Comparison of ENCODE assay signal across 8 cellular contexts in genomic region chr7:26199301-26200112, GRCh38. TPM values are rescaled to one million over a fixed set of nuclear protein-coding genes. Genes with fewer than 3 reads are reported as not detected.
DNase-seq lines count a peak whose midpoint lies in the region; ATAC-seq, FAIRE-seq and TF ChIP-seq lines count a peak whose summit lies in the region.

No MANE protein-coding gene starts in this region.

- ATAC-seq in pancreas, result peak; percentile 12 to 26 (median 19)
- ATAC-seq in HG02759 (IDR thresholded peaks at IDR 0.05; ENCODE audit: unreplicated experiment), result no peak

- CTCF ChIA-PET in activated naive CD4-positive, alpha-beta T cell treated with anti-CD3 and anti-CD28 coated beads for 36 hours (lab: Charles Lee), result interaction anchor here (0.6 to 3.0 kb wide), 5 partner anchors 8 to 307 kb away, joined by 3 to 20 read pairs (median 4); no protein-coding TSS in a partner anchor

- peak; percentile 16 to 38 for TF ChIP-seq POLR2A in tibial nerve (IDR thresholded peaks at IDR 0.05)

- peak overlapping the region; percentile 100 for H3K4me3 Mint-ChIP-seq in activated naive CD4-positive, alpha-beta T cell treated with anti-CD3 and anti-CD28 coated beads for 36 hours

- H3K9me3 ChIP-seq in pancreas, result no peaks in the 10 kb centered on the region
- H3K9me3 ChIP-seq in tibial nerve, result no peaks in the 10 kb centered on the region

- H3K4me1 ChIP-seq in pancreas (peaks cover 24 to 35% (median 31%) of the 10 kb centered on the region in 3 donors), tibial nerve (peaks cover 0 to 54% (median 53%) of the 10 kb centered on the region in 4 donors)

- H3K27ac ChIP-seq in pancreas (peak overlapping the region; percentile 94 to 100 (median 98)), tibial nerve (peak overlapping the region; percentile 98 to 100 (median 100))

- H3K36me3 Mint-ChIP-seq in activated naive CD4-positive, alpha-beta T cell treated with anti-CD3 and anti-CD28 coated beads for 36 hours (ENCODE audit: low read depth), result peaks cover 77% of the 10 kb centered on the region

- H3K27me3 ChIP-seq in pancreas (no peaks in the 10 kb centered on the region), tibial nerve (no peaks in the 10 kb centered on the region)

- 0% methylated on average over 36 to 37 of the region's 37 CpGs for WGBS in pancreas, 2 donors
- 0% methylated on average over 36 to 37 of the region's 37 CpGs for WGBS in tibial nerve, 2 donors

- no peaks in the 10 kb centered on the region for H3K27me3 Mint-ChIP-seq in activated naive CD4-positive, alpha-beta T cell treated with anti-CD3 and anti-CD28 coated beads for 36 hours (ENCODE audit: low read depth)

- FAIRE-seq in pancreas (lab: Jason Lieb, UNC), result no peak

- no peak for TF ChIP-seq CTCF in pancreas (IDR thresholded peaks at IDR 0.05)
- TF ChIP-seq CTCF in tibial nerve (IDR thresholded peaks at IDR 0.05), result no peak

- peak overlapping the region; percentile 100 for H3K27ac Mint-ChIP-seq in activated naive CD4-positive, alpha-beta T cell treated with anti-CD3 and anti-CD28 coated beads for 36 hours

- H3K4me3 ChIP-seq in pancreas (peak overlapping the region; percentile 45 to 93 (median 80)), tibial nerve (peak overlapping the region; percentile 81 to 95 (median 94))

- H3K36me3 ChIP-seq in pancreas (peaks cover 0 to 30% (median 22%) of the 10 kb centered on the region in 3 donors), tibial nerve (peaks cover 0 to 28% (median 0%) of the 10 kb centered on the region in 3 donors)

- peak in 1 of 2 donors; percentile 2 for TF ChIP-seq EP300 in tibial nerve (IDR thresholded peaks at IDR 0.05)

- DNase-seq in NCI-H82 (lab: John Stamatoyannopoulos, UW) (peak; percentile 82), NCI-H82 treated with DMSO at 0.1 percent for 48 hours (lab: John Stamatoyannopoulos, UW; ENCODE audit: unreplicated experiment) (no peak), RPMI7951 (ENCODE audit: low read depth) (peak; percentile 54), head of caudate nucleus (peak in 41 of 42 donors; percentile 46 to 87 (median 73)), pancreas (peak; percentile 69 to 79 (median 72)), tibial nerve (ENCODE audit: low spot score in 2 of 2) (peak; percentile 44 to 64)
- DNase-seq in activated naive CD4-positive, alpha-beta T cell treated with anti-CD3 and anti-CD28 coated beads for 36 hours, result peak; percentile 70

- intact Hi-C loops in activated naive CD4-positive, alpha-beta T cell treated with anti-CD3 and anti-CD28 coated beads for 36 hours (cut with micrococcal nuclease), result loop anchor here (1.0 to 5.0 kb wide), 9 partner anchors 32 to 1541 kb away; partner anchors contain the start of genes CYCS, HIBADH and TAX1BP1
- intact Hi-C loops in head of caudate nucleus (cut with DNase I) (loop anchor here (5.0 to 10.0 kb wide), 2 partner anchors 93 to 115 kb away; partner anchors contain the start of gene SNX10), pancreas (cut with DNase I) (no loop called here)

- H3K4me1 Mint-ChIP-seq in activated naive CD4-positive, alpha-beta T cell treated with anti-CD3 and anti-CD28 coated beads for 36 hours (ENCODE audit: low read depth), result peaks cover 35% of the 10 kb centered on the region

- H3K9me3 Mint-ChIP-seq in activated naive CD4-positive, alpha-beta T cell treated with anti-CD3 and anti-CD28 coated beads for 36 hours, result no peaks in the 10 kb centered on the region

RNA-seq across cellular contexts. Expression of gene HNRNPA2B1, which starts 1.0 kb away (rescaled TPM):
- total RNA-seq in RPMI7951 (2014; rRNA removed; shearing (Covaris generic)), result 253 and 254 TPM in 2 replicates
- 100 to 1,000 TPM; 925 to 950 TPM for total RNA-seq in activated naive CD4-positive, alpha-beta T cell treated with anti-CD3 and anti-CD28 coated beads for 36 hours
- 100 to 1,000 TPM in 5 of 6 donors, 10 to 100 TPM in 1; 84.7 to 235 (median 143) TPM for total RNA-seq in pancreas
- polyA plus RNA-seq in pancreas, result 100 to 1,000 TPM; 395 to 464 TPM
- 100 to 1,000 TPM; 184 to 306 (median 234) TPM for total RNA-seq in tibial nerve

RNA-seq across cellular contexts. Expression of gene CBX3, which starts 2.0 kb away (rescaled TPM):
- total RNA-seq in RPMI7951 (2014; rRNA removed; shearing (Covaris generic)), result 403 and 427 TPM in 2 replicates
- 100 to 1,000 TPM; 260 to 273 TPM for total RNA-seq in activated naive CD4-positive, alpha-beta T cell treated with anti-CD3 and anti-CD28 coated beads for 36 hours
- total RNA-seq in pancreas, result 10 to 100 TPM; 22.0 to 55.5 (median 32.9) TPM
- polyA plus RNA-seq in pancreas, result 10 to 100 TPM; 32.9 to 60.7 TPM
- total RNA-seq in tibial nerve, result 100 to 1,000 TPM in 1 of 4 donors, 10 to 100 TPM in 3; 61.7 to 109 (median 77.7) TPM

RNA-seq across cellular contexts. Expression of gene NFE2L3, which starts 47.5 kb away (rescaled TPM):
- total RNA-seq in RPMI7951 (2014; rRNA removed; shearing (Covaris generic)), result 53.7 and 60.3 TPM in 2 replicates
- 10 to 100 TPM; 12.5 to 12.9 TPM for total RNA-seq in activated naive CD4-positive, alpha-beta T cell treated with anti-CD3 and anti-CD28 coated beads for 36 hours
- total RNA-seq in pancreas, result 10 to 100 TPM in 1 of 6 donors, 1 to 10 TPM in 5; 1.2 to 10.3 (median 2.6) TPM
- polyA plus RNA-seq in pancreas, result 1 to 10 TPM; 1.7 to 2.1 TPM
- total RNA-seq in tibial nerve, result 1 to 10 TPM; 2.7 to 6.5 (median 5.1) TPM

Comparison
In these comparisons a context has a peak if more than half of its experiments do, and no peak if none do; other contexts are left out.
1. intact Hi-C loops: an anchor here in activated naive CD4-positive, alpha-beta T cell treated with anti-CD3 and anti-CD28 coated beads for 36 hours (1.0 to 5.0 kb wide) and head of caudate nucleus (5.0 to 10.0 kb wide); none called in pancreas.